In the genomic region with DNA sequence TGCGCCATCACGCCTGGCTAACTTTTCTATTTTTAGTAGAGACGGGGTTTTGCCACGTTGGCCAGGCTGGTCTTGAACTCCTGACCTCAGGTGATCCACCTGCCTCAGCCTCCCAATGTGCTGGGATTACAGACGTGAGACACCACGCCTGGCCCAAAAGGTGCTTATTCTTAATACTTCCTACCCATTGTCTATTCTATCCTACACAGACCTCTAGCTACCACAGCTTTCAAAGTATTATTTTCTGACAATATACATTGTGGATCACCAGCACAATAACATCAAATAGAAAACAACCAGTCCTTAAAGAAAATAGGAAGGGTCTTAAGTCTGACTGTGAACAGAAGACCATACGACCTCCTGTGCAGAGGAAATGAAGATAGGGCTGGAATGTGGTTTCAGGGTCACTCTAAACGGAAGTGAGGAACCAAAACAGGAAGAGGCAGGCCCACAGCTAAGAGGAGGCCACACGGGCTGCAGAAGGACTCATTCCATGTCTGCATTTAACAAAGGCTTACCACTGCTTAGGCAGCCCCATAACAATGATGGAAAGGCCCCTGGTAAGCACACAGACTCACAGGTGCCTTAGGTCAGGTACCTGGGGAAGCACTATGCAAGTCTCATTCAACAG, we compare ENCODE assay signal across 7 cellular contexts.
DNase-seq lines count a peak whose midpoint lies in the region; ATAC-seq and TF ChIP-seq lines count a peak whose summit lies in the region.

No MANE protein-coding gene starts in this region.

- peaks cover 3% of the 10 kb centered on the region for H3K9me3 Mint-ChIP-seq in activated T-helper 1 cell treated with anti-CD3 and anti-CD28 coated beads, Interleukin-12 subunit alpha, Interleukin-12 subunit beta, Interleukin-2, Interleukin-4 antibody, amounts not matched to agents 30 ng/mL and 10 ng/mL and 1 ng/mL, durations not matched to agents 14 hours and 24 hours and 36 hours
- H3K9me3 Mint-ChIP-seq in naive thymus-derived CD8-positive, alpha-beta T cell = no peaks in the 10 kb centered on the region

- peaks cover 29% of the 10 kb centered on the region for H3K4me1 Mint-ChIP-seq in activated T-helper 1 cell treated with anti-CD3 and anti-CD28 coated beads, Interleukin-12 subunit alpha, Interleukin-12 subunit beta, Interleukin-2, Interleukin-4 antibody, amounts not matched to agents 30 ng/mL and 10 ng/mL and 1 ng/mL, durations not matched to agents 14 hours and 24 hours and 36 hours (ENCODE audit: low read depth)
- H3K4me1 Mint-ChIP-seq in naive thymus-derived CD8-positive, alpha-beta T cell = peaks cover 28 to 63% (median 56%) of the 10 kb centered on the region in 4 donors

- DNase-seq in activated T-helper 1 cell treated with anti-CD3 and anti-CD28 coated beads, Interleukin-12 subunit alpha, Interleukin-12 subunit beta, Interleukin-2, Interleukin-4 antibody, amounts not matched to agents 30 ng/mL and 10 ng/mL and 1 ng/mL, durations not matched to agents 14 hours and 24 hours and 36 hours (ENCODE audit: low spot score) = peak; percentile 4
- DNase-seq in naive thymus-derived CD8-positive, alpha-beta T cell = peak in 4 of 10 donors; percentile 11 to 17 (median 14)
- DNase-seq in epidermal melanocyte (ENCODE audit: insufficient read length, low spot score) = no peak
- DNase-seq in lower leg skin (ENCODE audit: low spot score in 2 of 2) = no peak

- H3K36me3 Mint-ChIP-seq in activated T-helper 1 cell treated with anti-CD3 and anti-CD28 coated beads, Interleukin-12 subunit alpha, Interleukin-12 subunit beta, Interleukin-2, Interleukin-4 antibody, amounts not matched to agents 30 ng/mL and 10 ng/mL and 1 ng/mL, durations not matched to agents 14 hours and 24 hours and 36 hours (ENCODE audit: low read depth) = peaks cover 8% of the 10 kb centered on the region
- peaks cover 0 to 13% (median 5%) of the 10 kb centered on the region in 3 donors for H3K36me3 Mint-ChIP-seq in naive thymus-derived CD8-positive, alpha-beta T cell

- peak; percentile 78 for ATAC-seq in GM18907 (IDR thresholded peaks at IDR 0.05; ENCODE audit: unreplicated experiment)
- ATAC-seq in HG03571 (IDR thresholded peaks at IDR 0.05; ENCODE audit: unreplicated experiment) = peak; percentile 79
- peak; percentile 44 to 67 for ATAC-seq in naive thymus-derived CD8-positive, alpha-beta T cell
- ATAC-seq in HG02973 (IDR thresholded peaks at IDR 0.05; ENCODE audit: unreplicated experiment) = no peak

- TF ChIP-seq CTCF in lower leg skin (IDR thresholded peaks at IDR 0.05) = no peak

- no peaks in the 10 kb centered on the region for H3K27me3 Mint-ChIP-seq in activated T-helper 1 cell treated with anti-CD3 and anti-CD28 coated beads, Interleukin-12 subunit alpha, Interleukin-12 subunit beta, Interleukin-2, Interleukin-4 antibody, amounts not matched to agents 30 ng/mL and 10 ng/mL and 1 ng/mL, durations not matched to agents 14 hours and 24 hours and 36 hours (ENCODE audit: insufficient read depth)
- no peaks in the 10 kb centered on the region for H3K27me3 Mint-ChIP-seq in naive thymus-derived CD8-positive, alpha-beta T cell

- no peak for TF ChIP-seq POLR2A in lower leg skin (IDR thresholded peaks at IDR 0.05)

- H3K4me3 Mint-ChIP-seq in activated T-helper 1 cell treated with anti-CD3 and anti-CD28 coated beads, Interleukin-12 subunit alpha, Interleukin-12 subunit beta, Interleukin-2, Interleukin-4 antibody, amounts not matched to agents 30 ng/mL and 10 ng/mL and 1 ng/mL, durations not matched to agents 14 hours and 24 hours and 36 hours = peak overlapping the region; percentile 65
- peak overlapping the region; percentile 29 to 83 (median 70) for H3K4me3 Mint-ChIP-seq in naive thymus-derived CD8-positive, alpha-beta T cell

- intact Hi-C loops in activated T-helper 1 cell treated with anti-CD3 and anti-CD28 coated beads, Interleukin-12 subunit alpha, Interleukin-12 subunit beta, Interleukin-2, Interleukin-4 antibody, amounts not matched to agents 30 ng/mL and 10 ng/mL and 1 ng/mL, durations not matched to agents 14 hours and 24 hours and 36 hours (cut with micrococcal nuclease) = no loop called here
- intact Hi-C loops in lower leg skin (cut with DNase I; ENCODE audit: low total_unique reads) = no loop called here

- POLR2A ChIA-PET in naive thymus-derived CD8-positive, alpha-beta T cell (lab: Charles Lee) = no interaction called here

- no peak overlapping the region for H3K4me3 ChIP-seq in lower leg skin (ENCODE audit: low read depth, poor library complexity, severe bottlenecking)

- WGBS in lower leg skin, 2 donors = 76 to 82% methylated on average over 9 of the region's 9 CpGs

- H3K27ac Mint-ChIP-seq in activated T-helper 1 cell treated with anti-CD3 and anti-CD28 coated beads, Interleukin-12 subunit alpha, Interleukin-12 subunit beta, Interleukin-2, Interleukin-4 antibody, amounts not matched to agents 30 ng/mL and 10 ng/mL and 1 ng/mL, durations not matched to agents 14 hours and 24 hours and 36 hours = peak overlapping the region; percentile 80
- H3K27ac Mint-ChIP-seq in naive thymus-derived CD8-positive, alpha-beta T cell = peak overlapping the region; percentile 11 to 90 (median 61)
